Comparison of ENCODE assay signal across 8 cellular contexts in the genomic region with DNA sequence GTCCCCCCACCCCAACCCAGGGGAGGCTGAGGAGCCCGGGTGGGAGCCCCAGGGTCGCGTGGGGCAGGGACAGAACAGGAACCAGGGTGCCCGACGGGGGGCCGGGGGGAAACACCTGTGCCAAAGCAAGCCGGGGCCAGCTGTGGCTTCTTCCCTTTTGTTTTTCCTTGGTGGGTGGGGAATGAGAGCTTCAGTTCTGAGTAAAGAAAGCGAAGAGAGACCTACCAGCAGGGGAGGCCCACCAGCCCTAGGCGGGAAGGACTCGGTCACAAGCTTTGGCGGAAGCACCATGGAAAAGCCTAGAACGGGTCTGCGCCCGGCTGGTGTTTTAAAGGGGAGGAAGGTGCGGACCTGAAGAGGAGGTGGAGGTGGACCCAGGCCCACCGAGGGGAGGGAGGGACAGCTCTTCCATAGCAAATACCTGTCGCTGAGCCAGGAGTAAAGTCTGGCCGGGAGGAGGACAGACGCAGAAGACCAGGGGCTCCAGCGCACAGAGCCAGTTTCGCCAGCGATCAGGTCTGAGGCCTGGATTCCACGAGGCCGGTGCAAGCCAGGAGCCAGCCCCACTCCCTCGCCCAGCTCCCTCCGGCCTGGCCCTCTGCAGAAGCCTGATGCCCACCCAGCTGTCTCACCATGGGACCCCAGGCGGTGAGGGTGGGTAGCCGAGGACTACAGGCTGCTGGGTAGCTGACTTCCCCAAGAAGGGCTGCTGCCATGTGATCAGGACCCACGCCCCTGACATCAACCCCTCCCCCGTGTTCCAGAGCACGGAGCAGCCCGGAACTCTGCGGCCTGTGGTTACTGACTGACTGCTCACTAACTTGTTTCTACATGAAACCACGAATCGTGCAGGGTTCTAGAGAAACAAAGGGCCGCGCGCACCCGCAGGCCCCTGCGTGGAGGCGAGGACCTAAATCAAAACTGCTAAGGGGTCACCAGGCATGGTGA.
DNase-seq lines count a peak whose midpoint lies in the region; ATAC-seq and TF ChIP-seq lines count a peak whose summit lies in the region.

No MANE protein-coding gene starts in this region.

- DNase-seq in T-helper 22 cell (ENCODE audit: low read depth) (peak; percentile 78), astrocyte of the hippocampus (ENCODE audit: low read depth, low spot score) (peak; percentile 32), islet precursor cell (peak; percentile 79), NCI-H2196 treated with DMSO at 0.1 percent for 48 hours (lab: John Stamatoyannopoulos, UW; ENCODE audit: unreplicated experiment) (no peak)
- DNase-seq in stimulated activated CD4-positive, alpha-beta T cell treated with anti-CD3 and anti-CD28 coated beads, Interleukin-1b, Interleukin-23, amount 100 ng/mL, for 48 hours: peak; percentile 91

- ATAC-seq in GM19025 (IDR thresholded peaks at IDR 0.05; ENCODE audit: low read depth, unreplicated experiment) (peak; percentile 56), HG03342 (IDR thresholded peaks at IDR 0.05; ENCODE audit: unreplicated experiment) (peak; percentile 54)

- TF ChIP-seq CTCF in 22Rv1 (IDR thresholded peaks at IDR 0.05): no peak

- peak overlapping the region; percentile 81 for H3K27ac ChIP-seq in 22Rv1
